ENCODE assay signal across 1 cellular context in the genomic region with DNA sequence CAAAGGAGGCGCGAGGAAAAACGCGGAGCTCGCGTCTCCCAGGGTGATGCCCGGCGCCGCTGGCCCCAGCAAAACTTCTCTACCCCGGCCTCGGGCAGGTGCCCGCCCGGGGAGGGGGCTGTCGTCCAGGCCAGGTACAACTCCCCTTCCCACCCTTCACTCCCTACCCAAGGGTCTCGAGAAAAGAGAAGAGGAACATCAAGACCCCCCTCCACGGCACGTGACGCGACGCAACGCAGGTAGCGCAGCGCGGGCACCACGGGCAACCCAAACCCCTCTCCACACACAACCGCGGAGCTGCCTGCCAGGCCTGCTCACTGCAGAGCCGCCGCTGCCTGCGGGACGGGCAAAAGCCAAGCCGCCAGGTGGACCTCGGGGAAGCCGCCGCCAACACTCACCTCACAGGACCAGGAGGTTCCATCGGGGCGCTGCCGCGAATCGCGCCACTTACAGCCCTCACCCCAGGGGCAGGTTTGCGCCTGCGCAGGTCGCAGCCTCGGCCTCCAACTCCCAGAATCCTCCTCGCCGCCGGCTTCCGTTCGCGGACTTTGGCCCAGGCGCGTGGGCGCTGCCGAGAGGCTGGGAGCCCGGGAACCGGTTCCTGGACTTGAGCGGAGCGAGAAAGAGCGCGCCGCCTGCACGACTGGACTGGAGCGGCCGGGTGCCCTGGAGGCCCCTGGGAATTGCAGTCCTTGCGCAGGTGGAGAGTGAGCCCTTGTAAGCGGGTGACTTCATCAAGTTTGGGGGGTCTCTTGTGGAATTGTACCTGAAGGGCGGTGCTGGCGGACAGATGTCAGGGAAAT.
A peak's percentile ranks its signal among the peaks of the same experiment; 100 is the strongest.
TF ChIP-seq lines count a peak whose summit lies in the region.

A gene (minus strand): TSS at position 477 of the 803 bp plus-strand sequence. CDS start 56 bp downstream, at position 421.

TF ChIP-seq in HepG2, 621 proteins besides CTCF, POLR2A, EP300 and RAD21 (continued from another document and continues in another):
- TF ChIP-seq YY1 (IDR thresholded peaks at IDR 0.05; ENCODE audit: insufficient read depth, insufficient replicate concordance, low read depth, low read length) = peak; percentile 77
- TF ChIP-seq, protein P1, sequence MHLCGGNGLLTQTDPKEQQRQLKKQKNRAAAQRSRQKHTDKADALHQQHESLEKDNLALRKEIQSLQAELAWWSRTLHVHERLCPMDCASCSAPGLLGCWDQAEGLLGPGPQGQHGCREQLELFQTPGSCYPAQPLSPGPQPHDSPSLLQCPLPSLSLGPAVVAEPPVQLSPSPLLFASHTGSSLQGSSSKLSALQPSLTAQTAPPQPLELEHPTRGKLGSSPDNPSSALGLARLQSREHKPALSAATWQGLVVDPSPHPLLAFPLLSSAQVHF (CRISPR knock-in tag; IDR thresholded peaks at IDR 0.05) = no peak
- TF ChIP-seq, protein P2, sequence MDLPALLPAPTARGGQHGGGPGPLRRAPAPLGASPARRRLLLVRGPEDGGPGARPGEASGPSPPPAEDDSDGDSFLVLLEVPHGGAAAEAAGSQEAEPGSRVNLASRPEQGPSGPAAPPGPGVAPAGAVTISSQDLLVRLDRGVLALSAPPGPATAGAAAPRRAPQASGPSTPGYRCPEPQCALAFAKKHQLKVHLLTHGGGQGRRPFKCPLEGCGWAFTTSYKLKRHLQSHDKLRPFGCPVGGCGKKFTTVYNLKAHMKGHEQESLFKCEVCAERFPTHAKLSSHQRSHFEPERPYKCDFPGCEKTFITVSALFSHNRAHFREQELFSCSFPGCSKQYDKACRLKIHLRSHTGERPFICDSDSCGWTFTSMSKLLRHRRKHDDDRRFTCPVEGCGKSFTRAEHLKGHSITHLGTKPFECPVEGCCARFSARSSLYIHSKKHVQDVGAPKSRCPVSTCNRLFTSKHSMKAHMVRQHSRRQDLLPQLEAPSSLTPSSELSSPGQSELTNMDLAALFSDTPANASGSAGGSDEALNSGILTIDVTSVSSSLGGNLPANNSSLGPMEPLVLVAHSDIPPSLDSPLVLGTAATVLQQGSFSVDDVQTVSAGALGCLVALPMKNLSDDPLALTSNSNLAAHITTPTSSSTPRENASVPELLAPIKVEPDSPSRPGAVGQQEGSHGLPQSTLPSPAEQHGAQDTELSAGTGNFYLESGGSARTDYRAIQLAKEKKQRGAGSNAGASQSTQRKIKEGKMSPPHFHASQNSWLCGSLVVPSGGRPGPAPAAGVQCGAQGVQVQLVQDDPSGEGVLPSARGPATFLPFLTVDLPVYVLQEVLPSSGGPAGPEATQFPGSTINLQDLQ (CRISPR knock-in tag; IDR thresholded peaks at IDR 0.05) = peak; percentile 58; the same call in 1 of the 2 replicates
- peak; percentile 74; the same call in 1 of the 2 replicates for TF ChIP-seq HDAC2 (CRISPR knock-in tag; IDR thresholded peaks at IDR 0.05)
- TF ChIP-seq MED13 (CRISPR knock-in tag; IDR thresholded peaks at IDR 0.05) = peak; percentile 77
- peak; percentile 91 for TF ChIP-seq ZNF451 (CRISPR knock-in tag; IDR thresholded peaks at IDR 0.05)
- TF ChIP-seq, protein P3, sequence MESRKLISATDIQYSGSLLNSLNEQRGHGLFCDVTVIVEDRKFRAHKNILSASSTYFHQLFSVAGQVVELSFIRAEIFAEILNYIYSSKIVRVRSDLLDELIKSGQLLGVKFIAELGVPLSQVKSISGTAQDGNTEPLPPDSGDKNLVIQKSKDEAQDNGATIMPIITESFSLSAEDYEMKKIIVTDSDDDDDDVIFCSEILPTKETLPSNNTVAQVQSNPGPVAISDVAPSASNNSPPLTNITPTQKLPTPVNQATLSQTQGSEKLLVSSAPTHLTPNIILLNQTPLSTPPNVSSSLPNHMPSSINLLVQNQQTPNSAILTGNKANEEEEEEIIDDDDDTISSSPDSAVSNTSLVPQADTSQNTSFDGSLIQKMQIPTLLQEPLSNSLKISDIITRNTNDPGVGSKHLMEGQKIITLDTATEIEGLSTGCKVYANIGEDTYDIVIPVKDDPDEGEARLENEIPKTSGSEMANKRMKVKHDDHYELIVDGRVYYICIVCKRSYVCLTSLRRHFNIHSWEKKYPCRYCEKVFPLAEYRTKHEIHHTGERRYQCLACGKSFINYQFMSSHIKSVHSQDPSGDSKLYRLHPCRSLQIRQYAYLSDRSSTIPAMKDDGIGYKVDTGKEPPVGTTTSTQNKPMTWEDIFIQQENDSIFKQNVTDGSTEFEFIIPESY (CRISPR knock-in tag; IDR thresholded peaks at IDR 0.05) = no peak
- peak; percentile 99 for TF ChIP-seq HNRNPLL (IDR thresholded peaks at IDR 0.05; ENCODE audit: low read depth, low read length, poor library complexity, severe bottlenecking)
- no peak; the same call in 1 of the 2 replicates for TF ChIP-seq ZNF205 (CRISPR knock-in tag; IDR thresholded peaks at IDR 0.05)
- peak; percentile 85 for TF ChIP-seq ZFY (CRISPR knock-in tag; IDR thresholded peaks at IDR 0.05)
- TF ChIP-seq ZIK1 (CRISPR knock-in tag; IDR thresholded peaks at IDR 0.05; ENCODE audit: borderline replicate concordance, low read depth) = peak; percentile 61; the same call in 1 of the 2 replicates
- no peak for TF ChIP-seq KLF15 (CRISPR knock-in tag; IDR thresholded peaks at IDR 0.05; ENCODE audit: borderline replicate concordance)
- TF ChIP-seq, protein P4, sequence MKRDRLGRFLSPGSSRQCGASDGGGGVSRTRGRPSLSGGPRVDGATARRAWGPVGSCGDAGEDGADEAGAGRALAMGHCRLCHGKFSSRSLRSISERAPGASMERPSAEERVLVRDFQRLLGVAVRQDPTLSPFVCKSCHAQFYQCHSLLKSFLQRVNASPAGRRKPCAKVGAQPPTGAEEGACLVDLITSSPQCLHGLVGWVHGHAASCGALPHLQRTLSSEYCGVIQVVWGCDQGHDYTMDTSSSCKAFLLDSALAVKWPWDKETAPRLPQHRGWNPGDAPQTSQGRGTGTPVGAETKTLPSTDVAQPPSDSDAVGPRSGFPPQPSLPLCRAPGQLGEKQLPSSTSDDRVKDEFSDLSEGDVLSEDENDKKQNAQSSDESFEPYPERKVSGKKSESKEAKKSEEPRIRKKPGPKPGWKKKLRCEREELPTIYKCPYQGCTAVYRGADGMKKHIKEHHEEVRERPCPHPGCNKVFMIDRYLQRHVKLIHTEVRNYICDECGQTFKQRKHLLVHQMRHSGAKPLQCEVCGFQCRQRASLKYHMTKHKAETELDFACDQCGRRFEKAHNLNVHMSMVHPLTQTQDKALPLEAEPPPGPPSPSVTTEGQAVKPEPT (CRISPR knock-in tag; IDR thresholded peaks at IDR 0.05; ENCODE audit: low read depth) = no peak
- no peak for TF ChIP-seq ZNF251 (CRISPR knock-in tag; IDR thresholded peaks at IDR 0.05)
- peak; percentile 95 for TF ChIP-seq YEATS4 (CRISPR knock-in tag; IDR thresholded peaks at IDR 0.05; ENCODE audit: borderline replicate concordance)
- no peak for TF ChIP-seq ZNF253 (CRISPR knock-in tag; IDR thresholded peaks at IDR 0.05; ENCODE audit: borderline replicate concordance)
- TF ChIP-seq ZNF572 (CRISPR knock-in tag; IDR thresholded peaks at IDR 0.05) = 0 out of 2 replicates have a peak, but pooled peaks have one; percentile 23
- TF ChIP-seq KDM3A (CRISPR knock-in tag; IDR thresholded peaks at IDR 0.05; ENCODE audit: low read depth) = peak; percentile 76; the same call in 1 of the 2 replicates
- TF ChIP-seq RORA (CRISPR knock-in tag; IDR thresholded peaks at IDR 0.05) = no peak
- TF ChIP-seq, protein P5, sequence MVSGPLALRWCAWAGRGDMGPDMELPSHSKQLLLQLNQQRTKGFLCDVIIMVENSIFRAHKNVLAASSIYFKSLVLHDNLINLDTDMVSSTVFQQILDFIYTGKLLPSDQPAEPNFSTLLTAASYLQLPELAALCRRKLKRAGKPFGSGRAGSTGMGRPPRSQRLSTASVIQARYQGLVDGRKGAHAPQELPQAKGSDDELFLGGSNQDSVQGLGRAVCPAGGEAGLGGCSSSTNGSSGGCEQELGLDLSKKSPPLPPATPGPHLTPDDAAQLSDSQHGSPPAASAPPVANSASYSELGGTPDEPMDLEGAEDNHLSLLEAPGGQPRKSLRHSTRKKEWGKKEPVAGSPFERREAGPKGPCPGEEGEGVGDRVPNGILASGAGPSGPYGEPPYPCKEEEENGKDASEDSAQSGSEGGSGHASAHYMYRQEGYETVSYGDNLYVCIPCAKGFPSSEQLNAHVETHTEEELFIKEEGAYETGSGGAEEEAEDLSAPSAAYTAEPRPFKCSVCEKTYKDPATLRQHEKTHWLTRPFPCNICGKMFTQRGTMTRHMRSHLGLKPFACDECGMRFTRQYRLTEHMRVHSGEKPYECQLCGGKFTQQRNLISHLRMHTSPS (CRISPR knock-in tag; IDR thresholded peaks at IDR 0.05; ENCODE audit: low read depth) = peak; percentile 58; the same call in 1 of the 2 replicates
- TF ChIP-seq, protein P6, sequence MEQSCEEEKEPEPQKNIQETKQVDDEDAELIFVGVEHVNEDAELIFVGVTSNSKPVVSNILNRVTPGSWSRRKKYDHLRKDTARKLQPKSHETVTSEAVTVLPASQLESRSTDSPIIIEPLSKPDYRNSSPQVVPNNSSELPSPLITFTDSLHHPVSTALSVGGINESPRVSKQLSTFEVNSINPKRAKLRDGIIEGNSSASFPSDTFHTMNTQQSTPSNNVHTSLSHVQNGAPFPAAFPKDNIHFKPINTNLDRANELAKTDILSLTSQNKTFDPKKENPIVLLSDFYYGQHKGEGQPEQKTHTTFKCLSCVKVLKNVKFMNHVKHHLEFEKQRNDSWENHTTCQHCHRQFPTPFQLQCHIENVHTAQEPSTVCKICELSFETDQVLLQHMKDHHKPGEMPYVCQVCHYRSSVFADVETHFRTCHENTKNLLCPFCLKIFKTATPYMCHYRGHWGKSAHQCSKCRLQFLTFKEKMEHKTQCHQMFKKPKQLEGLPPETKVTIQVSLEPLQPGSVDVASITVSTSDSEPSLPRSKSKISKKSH (CRISPR knock-in tag; IDR thresholded peaks at IDR 0.05; ENCODE audit: borderline replicate concordance) = peak; percentile 22; the same call in 1 of the 2 replicates
- TF ChIP-seq, protein P7, sequence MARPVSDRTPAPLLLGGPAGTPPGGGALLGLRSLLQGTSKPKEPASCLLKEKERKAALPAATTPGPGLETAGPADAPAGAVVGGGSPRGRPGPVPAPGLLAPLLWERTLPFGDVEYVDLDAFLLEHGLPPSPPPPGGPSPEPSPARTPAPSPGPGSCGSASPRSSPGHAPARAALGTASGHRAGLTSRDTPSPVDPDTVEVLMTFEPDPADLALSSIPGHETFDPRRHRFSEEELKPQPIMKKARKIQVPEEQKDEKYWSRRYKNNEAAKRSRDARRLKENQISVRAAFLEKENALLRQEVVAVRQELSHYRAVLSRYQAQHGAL (CRISPR knock-in tag; IDR thresholded peaks at IDR 0.05; ENCODE audit: not compliant biosample characterization) = no peak
- TF ChIP-seq PHF20 (CRISPR knock-in tag; IDR thresholded peaks at IDR 0.05) = peak; percentile 78
- TF ChIP-seq TGIF2 (CRISPR knock-in tag; IDR thresholded peaks at IDR 0.05) = peak; percentile 66; the same call in 1 of the 2 replicates
- TF ChIP-seq, protein P8, sequence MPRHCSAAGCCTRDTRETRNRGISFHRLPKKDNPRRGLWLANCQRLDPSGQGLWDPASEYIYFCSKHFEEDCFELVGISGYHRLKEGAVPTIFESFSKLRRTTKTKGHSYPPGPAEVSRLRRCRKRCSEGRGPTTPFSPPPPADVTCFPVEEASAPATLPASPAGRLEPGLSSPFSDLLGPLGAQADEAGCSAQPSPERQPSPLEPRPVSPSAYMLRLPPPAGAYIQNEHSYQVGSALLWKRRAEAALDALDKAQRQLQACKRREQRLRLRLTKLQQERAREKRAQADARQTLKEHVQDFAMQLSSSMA (CRISPR knock-in tag; IDR thresholded peaks at IDR 0.05) = peak; percentile 78; the same call in 1 of the 2 replicates
- TF ChIP-seq, protein P9, sequence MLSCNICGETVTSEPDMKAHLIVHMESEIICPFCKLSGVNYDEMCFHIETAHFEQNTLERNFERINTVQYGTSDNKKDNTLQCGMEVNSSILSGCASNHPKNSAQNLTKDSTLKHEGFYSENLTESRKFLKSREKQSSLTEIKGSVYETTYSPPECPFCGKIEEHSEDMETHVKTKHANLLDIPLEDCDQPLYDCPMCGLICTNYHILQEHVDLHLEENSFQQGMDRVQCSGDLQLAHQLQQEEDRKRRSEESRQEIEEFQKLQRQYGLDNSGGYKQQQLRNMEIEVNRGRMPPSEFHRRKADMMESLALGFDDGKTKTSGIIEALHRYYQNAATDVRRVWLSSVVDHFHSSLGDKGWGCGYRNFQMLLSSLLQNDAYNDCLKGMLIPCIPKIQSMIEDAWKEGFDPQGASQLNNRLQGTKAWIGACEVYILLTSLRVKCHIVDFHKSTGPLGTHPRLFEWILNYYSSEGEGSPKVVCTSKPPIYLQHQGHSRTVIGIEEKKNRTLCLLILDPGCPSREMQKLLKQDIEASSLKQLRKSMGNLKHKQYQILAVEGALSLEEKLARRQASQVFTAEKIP (CRISPR knock-in tag; IDR thresholded peaks at IDR 0.05; ENCODE audit: borderline replicate concordance) = no peak
- no peak for TF ChIP-seq NCOA1 (CRISPR knock-in tag; IDR thresholded peaks at IDR 0.05)
- no peak for TF ChIP-seq PAX8 (CRISPR knock-in tag; IDR thresholded peaks at IDR 0.05; ENCODE audit: borderline replicate concordance)
- TF ChIP-seq NR2F1 (CRISPR knock-in tag; IDR thresholded peaks at IDR 0.05) = no peak
- no peak for TF ChIP-seq ZBTB8A (CRISPR knock-in tag; IDR thresholded peaks at IDR 0.05; ENCODE audit: borderline replicate concordance, low read depth)
- peak; percentile 94 for TF ChIP-seq SPEN (CRISPR knock-in tag; IDR thresholded peaks at IDR 0.05; ENCODE audit: low read depth)
- 0 out of 2 replicates have a peak, but pooled peaks have one; percentile 13 for TF ChIP-seq PPARG (CRISPR knock-in tag; conservative IDR thresholded peaks at IDR 0.05)
- no peak for TF ChIP-seq ZFP36 (IDR thresholded peaks at IDR 0.05; ENCODE audit: borderline replicate concordance, low read depth, low read length, partially characterized antibody)
- TF ChIP-seq ZKSCAN1 (IDR thresholded peaks at IDR 0.05; ENCODE audit: low read length) = no peak
- peak; percentile 80; the same call in 1 of the 2 replicates for TF ChIP-seq SRY (CRISPR knock-in tag; IDR thresholded peaks at IDR 0.05)
- no peak for TF ChIP-seq ESRRA (CRISPR knock-in tag; IDR thresholded peaks at IDR 0.05; ENCODE audit: low read depth)
- TF ChIP-seq, protein P10, sequence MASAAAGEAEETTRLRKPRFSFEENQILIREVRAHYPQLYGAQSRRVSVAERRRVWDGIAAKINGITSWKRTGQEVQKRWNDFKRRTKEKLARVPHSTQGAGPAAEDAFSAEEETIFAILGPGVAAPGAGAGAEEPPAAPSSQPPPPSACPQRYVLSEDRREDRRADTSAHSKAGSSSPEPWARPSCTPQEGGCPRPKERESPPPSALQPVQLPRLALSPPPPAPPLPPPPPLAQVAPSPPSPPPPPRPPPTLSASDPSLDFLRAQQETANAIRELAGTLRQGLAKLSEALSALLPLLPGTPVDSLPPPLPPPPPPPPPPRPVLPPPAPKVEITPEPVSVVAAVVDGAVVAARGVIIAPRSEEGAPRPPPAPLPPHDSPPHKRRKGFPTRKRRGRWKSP (CRISPR knock-in tag; IDR thresholded peaks at IDR 0.05) = peak; percentile 91
- peak; percentile 78 for TF ChIP-seq ZFX (CRISPR knock-in tag; IDR thresholded peaks at IDR 0.05; ENCODE audit: low read depth)
- peak; percentile 17 for TF ChIP-seq HNRNPK (IDR thresholded peaks at IDR 0.05; ENCODE audit: low read depth, low read length, poor library complexity, severe bottlenecking)
- TF ChIP-seq ZFYVE20 (CRISPR knock-in tag; IDR thresholded peaks at IDR 0.05; ENCODE audit: borderline replicate concordance, low read depth) = 0 out of 2 replicates have a peak, but pooled peaks have one; percentile 78
- peak; percentile 42 for TF ChIP-seq ZNF781 (CRISPR knock-in tag; IDR thresholded peaks at IDR 0.05; ENCODE audit: borderline replicate concordance, not compliant biosample characterization)
- no peak for TF ChIP-seq ZKSCAN8 (CRISPR knock-in tag; IDR thresholded peaks at IDR 0.05; ENCODE audit: borderline replicate concordance)
- no peak for TF ChIP-seq ZNF230 (CRISPR knock-in tag; IDR thresholded peaks at IDR 0.05)
- TF ChIP-seq SMARCE1 (IDR thresholded peaks at IDR 0.05; ENCODE audit: borderline replicate concordance) = no peak
- no peak for TF ChIP-seq ATF7 (IDR thresholded peaks at IDR 0.05)
- TF ChIP-seq ATF7 (CRISPR knock-in tag; IDR thresholded peaks at IDR 0.05) = no peak
- no peak for TF ChIP-seq NFIC (IDR thresholded peaks at IDR 0.05; ENCODE audit: low read length)
- no peak for TF ChIP-seq ZNF850 (CRISPR knock-in tag; conservative IDR thresholded peaks at IDR 0.05)
